ENCODE assay signal across 8 cellular contexts in genomic region chr20:57710841-57711240, GRCh38. TPM values are rescaled to one million over a fixed set of nuclear protein-coding genes. Genes with fewer than 3 reads are reported as not detected.
DNase-seq lines count a peak whose midpoint lies in the region; ATAC-seq and TF ChIP-seq lines count a peak whose summit lies in the region.

No MANE protein-coding gene starts in this region.

- no peak for TF ChIP-seq CTCF in WERI-Rb-1 (IDR thresholded peaks at IDR 0.05; ENCODE audit: low read depth, low read length)
- TF ChIP-seq CTCF in glutamatergic neuron (IDR thresholded peaks at IDR 0.05; ENCODE audit: partially characterized antibody, unreplicated experiment), result no peak

- peak overlapping the region; percentile 75 for H3K4me3 ChIP-seq in H7 (ENCODE audit: insufficient read depth, low read depth, low read length)
- peak overlapping the region; percentile 72 for H3K4me3 ChIP-seq in WERI-Rb-1 (ENCODE audit: low read depth, low read length)
- H3K4me3 ChIP-seq in skin epidermis, result peak overlapping the region; percentile 58 to 94 (median 73)

- H3K9me3 Mint-ChIP-seq in glutamatergic neuron (ENCODE audit: unreplicated experiment), result peaks cover 12% of the 10 kb centered on the region

- no peaks in the 10 kb centered on the region for H3K36me3 ChIP-seq in H7 (replicated peaks; ENCODE audit: control insufficient read depth, insufficient read depth, low read length)
- H3K36me3 ChIP-seq in WERI-Rb-1, result no peaks in the 10 kb centered on the region; the same call in 1 of the 2 replicates

- no peaks in the 10 kb centered on the region for H3K36me3 Mint-ChIP-seq in glutamatergic neuron (ENCODE audit: unreplicated experiment)

- H3K9me3 ChIP-seq in WERI-Rb-1 (ENCODE audit: severe bottlenecking), result no peaks in the 10 kb centered on the region

- peaks cover 24% of the 10 kb centered on the region for H3K4me1 Mint-ChIP-seq in glutamatergic neuron (ENCODE audit: low read depth, unreplicated experiment)

- in situ Hi-C loops in G401 (cut with HindIII; ENCODE audit: low sequenced_read_pairs), result no loop called here

- H3K27ac ChIP-seq in WERI-Rb-1 (peak overlapping the region; percentile 84), skin epidermis (peak overlapping the region; percentile 33 to 97 (median 87))

- no peak for ATAC-seq in HG02938 (IDR thresholded peaks at IDR 0.05; ENCODE audit: unreplicated experiment)

- peaks cover 14% of the 10 kb centered on the region for H3K27me3 Mint-ChIP-seq in glutamatergic neuron (ENCODE audit: unreplicated experiment)

- DNase-seq in H7 (peak; percentile 59), WERI-Rb-1 (no peak), glutamatergic neuron (no peak), AG08395 (ENCODE audit: low spot score) (no peak), dermis blood vessel endothelial cell (no peak), G401 (ENCODE audit: low spot score) (no peak)

- peak overlapping the region; percentile 83 for H3K4me3 Mint-ChIP-seq in glutamatergic neuron (ENCODE audit: unreplicated experiment)

- H3K27me3 ChIP-seq in H7 (ENCODE audit: control insufficient read depth, insufficient read depth, low read length), result no peaks in the 10 kb centered on the region; the same call in 1 of the 2 replicates
- H3K27me3 ChIP-seq in WERI-Rb-1 (ENCODE audit: insufficient read depth, low read depth, severe bottlenecking), result no peaks in the 10 kb centered on the region

- no peak overlapping the region for H3K27ac Mint-ChIP-seq in glutamatergic neuron (ENCODE audit: unreplicated experiment)

RNA-seq across cellular contexts. Expression of gene PMEPA1, which starts 1.0 kb away (rescaled TPM):
- total RNA-seq in H7 (2014; rRNA removed; shearing (Covaris generic)), result 17.8 and 25.1 TPM in 2 replicates
- total RNA-seq in glutamatergic neuron (ENCODE audit: unreplicated experiment) (14.4 TPM), dermis blood vessel endothelial cell (0.93 and 1.9 TPM in 2 replicates)
- total RNA-seq in G401 (2014; rRNA removed; shearing (Covaris generic)), result 0.49 and 0.58 TPM in 2 replicates
